ENCODE assay signal across 8 cellular contexts in genomic region chr2:28490558-28490957, GRCh38. TPM values are rescaled to one million over a fixed set of nuclear protein-coding genes. Genes with fewer than 3 reads are reported as not detected.
"Had no signal": no experiment of that assay in that cellular context is flagged by ENCODE, and none has a peak within 500 bp of the region (broad histone marks: within the 10 kb centered on the region; RNA-seq: fewer than 3 reads in every experiment).

No MANE protein-coding gene starts in this region.

- H3K4me3 ChIP-seq: GM23248, HAP-1 had no signal

- H2AFZ ChIP-seq: GM23248 had no signal

- FAIRE-seq: HepG2 had no signal

- H3K36me3 ChIP-seq: HAP-1 had no signal

- H3K4me3 Mint-ChIP-seq: HFFc6, IgD-negative memory B cell had no signal

- H3K9me3 Mint-ChIP-seq: HFFc6, IgD-negative memory B cell had no signal

- H3K9ac ChIP-seq: GM23248 had no signal

- H3K9me3 ChIP-seq: HAP-1 had no signal

- H3K36me3 Mint-ChIP-seq: IgD-negative memory B cell had no signal

- H3K27ac ChIP-seq: GM23248, HL-60 had no signal

- DNase-seq: GM23248, GOT3, H7, HFFc6 had no signal

- H3K27ac Mint-ChIP-seq: HFFc6 had no signal

- H3K4me1 Mint-ChIP-seq: IgD-negative memory B cell had no signal

- H3K4me1 ChIP-seq: HAP-1 had no signal

RNA-seq across cellular contexts. Expression of gene PLB1, which starts 5.3 kb away (rescaled TPM):
- total RNA-seq: H7 had no signal
- polyA plus RNA-seq: IgD-negative memory B cell had no signal
